Comparison of ENCODE assay signal across 8 cellular contexts in genomic region chr2:235551965-235552364, GRCh38. TPM values are rescaled to one million over a fixed set of nuclear protein-coding genes. Genes with fewer than 3 reads are reported as not detected.
DNase-seq lines count a peak whose midpoint lies in the region; ATAC-seq, FAIRE-seq and TF ChIP-seq lines count a peak whose summit lies in the region.

No MANE protein-coding gene starts in this region.

- no peaks in the 10 kb centered on the region for H3K79me2 ChIP-seq in DND-41 (ENCODE audit: insufficient read depth, low read length)
- H3K79me2 ChIP-seq in MM.1S (ENCODE audit: low read length), result peaks cover 87% of the 10 kb centered on the region

- POLR2A ChIA-PET in WTC11 (lab: Charles Lee), result interaction anchor here (1.0 to 1.5 kb wide), 2 partner anchors 9 to 12 kb away, joined by 3 read pairs; no protein-coding TSS in a partner anchor

- H3K36me3 ChIP-seq in DND-41 (ENCODE audit: insufficient read depth, low read length) (no peaks in the 10 kb centered on the region), MM.1S (replicated peaks; ENCODE audit: insufficient read depth, low read length) (no peaks in the 10 kb centered on the region)

- H3K4me1 Mint-ChIP-seq in WTC11, result peaks cover 52% of the 10 kb centered on the region
- H3K4me1 Mint-ChIP-seq in T-helper 17 cell, result no peaks in the 10 kb centered on the region

- H3K27ac ChIP-seq in DND-41 (ENCODE audit: low read length) (no peak overlapping the region), MM.1S (ENCODE audit: low read length) (peak overlapping the region; percentile 85), substantia nigra (ENCODE audit: low read depth, low read length, poor library complexity, severe bottlenecking) (peak overlapping the region; percentile 64)

- no peaks in the 10 kb centered on the region for H3K9me3 ChIP-seq in DND-41 (ENCODE audit: insufficient read depth, low read length, severe bottlenecking)
- no peaks in the 10 kb centered on the region for H3K9me3 ChIP-seq in MM.1S (replicated peaks; ENCODE audit: insufficient read depth, low read length)
- no peaks in the 10 kb centered on the region for H3K9me3 ChIP-seq in T-helper 17 cell (ENCODE audit: control insufficient read depth, low read length, poor library complexity, severe bottlenecking)

- no peak for DNase-seq in DND-41
- peak; percentile 87 for DNase-seq in MM.1S
- peak; percentile 66 for DNase-seq in WTC11 (ENCODE audit: low spot score)
- DNase-seq in hepatic stellate cell (ENCODE audit: low spot score), result peak; percentile 58
- peak in 41 of 49 donors; percentile 13 to 79 (median 56) for DNase-seq in substantia nigra (lab: John Stamatoyannopoulos, UW)
- DNase-seq in T-helper 17 cell, result no peak
- no peak for DNase-seq in GM12891 (ENCODE audit: insufficient read length, low spot score)

- H2AFZ ChIP-seq in DND-41 (ENCODE audit: low read depth, low read length) (no peak overlapping the region), MM.1S (ENCODE audit: low read length) (no peak overlapping the region)

- ATAC-seq in DND-41 (ENCODE audit: insufficient read depth, low read depth) (no peak), WTC11 (peak; percentile 88), HG03354 (IDR thresholded peaks at IDR 0.05; ENCODE audit: poor library complexity, severe bottlenecking, unreplicated experiment) (no peak), T-helper 17 cell (no peak)

- H3K27me3 ChIP-seq in DND-41 (ENCODE audit: insufficient read depth, low read length, poor library complexity) (peaks cover 32% of the 10 kb centered on the region), MM.1S (replicated peaks; ENCODE audit: insufficient read depth, low read length) (no peaks in the 10 kb centered on the region)

- H4K20me1 ChIP-seq in DND-41 (ENCODE audit: insufficient read depth, low read length) (0 out of 2 replicates have a peak, but pooled peaks cover 3% of the 10 kb centered on the region), MM.1S (ENCODE audit: insufficient read depth, low read length) (no peaks in the 10 kb centered on the region)

- peak; percentile 28 for TF ChIP-seq CTCF in DND-41 (IDR thresholded peaks at IDR 0.05; ENCODE audit: borderline replicate concordance, extremely low read depth, low read length, poor library complexity, severe bottlenecking)
- peak; percentile 83 for TF ChIP-seq CTCF in MM.1S (IDR thresholded peaks at IDR 0.05; ENCODE audit: low read length)
- no peak for TF ChIP-seq CTCF in WTC11 (IDR thresholded peaks at IDR 0.05)

- peaks cover 24% of the 10 kb centered on the region for H3F3A ChIP-seq in MM.1S (ENCODE audit: insufficient read depth, low read length)

- H3K9ac ChIP-seq in DND-41 (ENCODE audit: low read depth, low read length) (no peak overlapping the region), MM.1S (ENCODE audit: low read length) (peak overlapping the region; percentile 43; the same call in 1 of the 2 replicates)

- H3K4me1 ChIP-seq in DND-41 (ENCODE audit: insufficient read depth, low read length), result no peaks in the 10 kb centered on the region
- H3K4me1 ChIP-seq in MM.1S (ENCODE audit: low read length), result peaks cover 38% of the 10 kb centered on the region

- H3K4me2 ChIP-seq in DND-41 (ENCODE audit: insufficient read depth, low read length), result no peak overlapping the region
- H3K4me2 ChIP-seq in MM.1S (ENCODE audit: low read depth, low read length), result peak overlapping the region; percentile 77

- H3K4me3 Mint-ChIP-seq in WTC11 (no peak overlapping the region), T-helper 17 cell (no peak overlapping the region)

- no peaks in the 10 kb centered on the region for H3K36me3 Mint-ChIP-seq in WTC11
- peaks cover 2% of the 10 kb centered on the region for H3K36me3 Mint-ChIP-seq in T-helper 17 cell (ENCODE audit: low read depth)

- H3K4me3 ChIP-seq in DND-41 (ENCODE audit: low read depth in 1 of 2, low read length in 2 of 2), result no peak overlapping the region
- 0 out of 2 replicates have a peak overlapping the region, but pooled peaks have one; percentile 11 for H3K4me3 ChIP-seq in MM.1S (ENCODE audit: low read length)

- no peaks in the 10 kb centered on the region for H3K9me3 Mint-ChIP-seq in WTC11

- H3K27me3 Mint-ChIP-seq in WTC11 (ENCODE audit: low read depth) (no peaks in the 10 kb centered on the region), T-helper 17 cell (peaks cover 68% of the 10 kb centered on the region)

- no peaks in the 10 kb centered on the region for H3K9me2 ChIP-seq in MM.1S (replicated peaks; ENCODE audit: insufficient read depth, low read length)

- no peak for TF ChIP-seq POLR2A in GM12891 (IDR thresholded peaks at IDR 0.05; ENCODE audit: low read depth, low read length)

- CTCF ChIA-PET in WTC11 (lab: Charles Lee), result interaction anchor here (0.6 to 2.5 kb wide), 21 partner anchors 9 to 416 kb away, joined by 3 to 23 read pairs (median 5); no protein-coding TSS in a partner anchor

- FAIRE-seq in GM12891 (lab: Jason Lieb, UNC), result no peak

- H3K27ac Mint-ChIP-seq in WTC11 (peak overlapping the region; percentile 87), T-helper 17 cell (no peak overlapping the region)

TF ChIP-seq in WTC11, 78 proteins besides CTCF, POLR2A, EP300 and RAD21 (continues in another document):
- TF ChIP-seq ZNF232 (CRISPR knock-in tag; IDR thresholded peaks at IDR 0.05) (no peak), IRF1 (CRISPR knock-in tag; IDR thresholded peaks at IDR 0.05) (no peak), NFE2L1 (CRISPR knock-in tag; IDR thresholded peaks at IDR 0.05) (no peak), SMAD3 (CRISPR knock-in tag; IDR thresholded peaks at IDR 0.05; ENCODE audit: borderline replicate concordance) (no peak)

TF ChIP-seq in GM12891, 5 proteins besides CTCF, POLR2A, EP300 and RAD21:
- TF ChIP-seq SPI1 (IDR thresholded peaks at IDR 0.05; ENCODE audit: low read depth, low read length) (no peak), PAX5 (IDR thresholded peaks at IDR 0.05; ENCODE audit: insufficient read depth, low read length, severe bottlenecking) (no peak)

RNA-seq across cellular contexts. Expression of gene AGAP1, which starts 58.1 kb away (rescaled TPM):
- total RNA-seq in WTC11 (2021), result 46.2 to 49.3 TPM (median 49.1 TPM) in 3 replicates
- 10 to 100 TPM in 1 of 2 donors, 1 to 10 TPM in 1; 7.6 to 16.8 TPM for total RNA-seq in T-helper 17 cell
- 0.41 TPM for polyA plus RNA-seq in GM12891 (2012; ENCODE audit: low read depth, missing spikeins)

Comparison
In these comparisons a context has a peak if more than half of its experiments do, and no peak if none do; other contexts are left out.
1. DNase-seq: peak in MM.1S (single experiment), WTC11 (single experiment), hepatic stellate cell (single experiment) and substantia nigra (41 of 49); none in DND-41 (single experiment), T-helper 17 cell (0 of 3) and GM12891 (single experiment).